8 cellular contexts compared by ENCODE assay signal in genomic region chr5:124980174-124980941, GRCh38.
DNase-seq lines count a peak whose midpoint lies in the region; ATAC-seq and TF ChIP-seq lines count a peak whose summit lies in the region.

No MANE protein-coding gene starts in this region.

- H3K36me3 ChIP-seq in prostate gland: no peaks in the 10 kb centered on the region

- H3K27me3 Mint-ChIP-seq in activated T-helper 17 cell treated with anti-CD3 and anti-CD28 coated beads, Interleukin-2, amount 50 U/mL, for 72 hours: no peaks in the 10 kb centered on the region

- H3K4me1 ChIP-seq in prostate gland (replicated peaks): no peaks in the 10 kb centered on the region

- no peaks in the 10 kb centered on the region for H3K4me1 Mint-ChIP-seq in activated T-helper 17 cell treated with anti-CD3 and anti-CD28 coated beads, Interleukin-2, amount 50 U/mL, for 72 hours

- ATAC-seq in GM18511 (IDR thresholded peaks at IDR 0.05; ENCODE audit: unreplicated experiment) (peak; percentile 92), HG02610 (IDR thresholded peaks at IDR 0.05; ENCODE audit: unreplicated experiment) (peak; percentile 95)
- no peak for ATAC-seq in activated T-helper 17 cell treated with anti-CD3 and anti-CD28 coated beads, Interleukin-2, amount 50 U/mL, for 72 hours (replicated peaks)

- TF ChIP-seq CTCF in prostate gland (IDR thresholded peaks at IDR 0.05): no peak

- no peaks in the 10 kb centered on the region for H3K36me3 Mint-ChIP-seq in activated T-helper 17 cell treated with anti-CD3 and anti-CD28 coated beads, Interleukin-2, amount 50 U/mL, for 72 hours (ENCODE audit: low read depth)

- H3K27me3 ChIP-seq in prostate gland (replicated peaks; ENCODE audit: insufficient read depth): no peaks in the 10 kb centered on the region

- no peak overlapping the region for H3K4me3 ChIP-seq in prostate gland

- peaks cover 4% of the 10 kb centered on the region for H3K9me3 Mint-ChIP-seq in activated T-helper 17 cell treated with anti-CD3 and anti-CD28 coated beads, Interleukin-2, amount 50 U/mL, for 72 hours

- no peak overlapping the region for H3K27ac ChIP-seq in prostate gland

- peak; percentile 78 to 91 for DNase-seq in NCI-H2081 (lab: John Stamatoyannopoulos, UW)
- peak; percentile 84 for DNase-seq in medulla oblongata (ENCODE audit: extremely low spot score)
- no peak for DNase-seq in prostate gland (ENCODE audit: low spot score)
- no peak for DNase-seq in activated naive CD4-positive, alpha-beta T cell (lab: John Stamatoyannopoulos, UW)
- DNase-seq in SHP77 treated with DMSO at 0.1 percent for 48 hours (lab: John Stamatoyannopoulos, UW): no peak

- H3K4me3 Mint-ChIP-seq in activated T-helper 17 cell treated with anti-CD3 and anti-CD28 coated beads, Interleukin-2, amount 50 U/mL, for 72 hours: no peak overlapping the region

- no peak overlapping the region for H3K27ac Mint-ChIP-seq in activated T-helper 17 cell treated with anti-CD3 and anti-CD28 coated beads, Interleukin-2, amount 50 U/mL, for 72 hours

- WGBS in prostate gland: 40% methylated on average over 8 of the region's 8 CpGs

- no peaks in the 10 kb centered on the region for H3K9me3 ChIP-seq in prostate gland

- intact Hi-C loops in prostate gland (cut with DNase I): no loop called here

- TF ChIP-seq POLR2A in prostate gland (IDR thresholded peaks at IDR 0.05): no peak

Comparison
In these comparisons a context has a peak if more than half of its experiments do, and no peak if none do; other contexts are left out.
1. DNase-seq: peak in NCI-H2081 (2 of 2) and medulla oblongata (single experiment); none in prostate gland (single experiment), activated naive CD4-positive, alpha-beta T cell (0 of 4) and SHP77 treated with DMSO at 0.1 percent for 48 hours (single experiment).